Comparison of ENCODE assay signal across 27 cellular contexts in genomic region chr21:15434185-15434905, GRCh38.
DNase-seq lines count a peak whose midpoint lies in the region; FAIRE-seq and TF ChIP-seq lines count a peak whose summit lies in the region.
"Had no signal": no experiment of that assay in that cellular context is flagged by ENCODE, and none has a peak within 500 bp of the region (broad histone marks: within the 10 kb centered on the region; RNA-seq: fewer than 3 reads in every experiment).

No MANE protein-coding gene starts in this region.

- CTCF ChIA-PET in HEK293 (lab: Yijun Ruan, JAX), result interaction anchor here (1.0 kb wide), 1 partner anchor 48 kb away, joined by 4 read pairs; no protein-coding TSS in a partner anchor

- no peak overlapping the region for H2AFZ ChIP-seq in neuronal stem cell (ENCODE audit: low read length)

- no peak for DNase-seq in GM12892 (ENCODE audit: insufficient read length)
- no peak for DNase-seq in neural crest cell (ENCODE audit: low read depth, low spot score)
- DNase-seq in neuronal stem cell (ENCODE audit: low spot score), result no peak
- DNase-seq in coronary artery (ENCODE audit: low spot score), result no peak
- no peak for DNase-seq in erythroblast (lab: John Stamatoyannopoulos, UW)
- no peak for DNase-seq in activated T-cell treated with anti-CD3 and anti-CD28 coated beads, Interleukin-2, amount 50 U/mL, for 48 hours
- DNase-seq: 8988T; ACHN; BE2C; C1 segment of cervical spinal cord; CD4-positive, alpha-beta memory T cell; CD4-positive, CD25-positive, alpha-beta regulatory T cell; CD8-positive, alpha-beta memory T cell; COR-L47; DMS 273 treated with DMSO at 0.1 percent for 48 hours; DMS153; DMS53; DMS79; DND-41; EL; GDM1 had no signal

- no peak overlapping the region for H3K14ac ChIP-seq in neuronal stem cell (ENCODE audit: low read length)

- no peaks in the 10 kb centered on the region for H3K27me3 ChIP-seq in neuronal stem cell (ENCODE audit: control insufficient read depth in 3 of 3, insufficient read depth in 3 of 3, low read depth in 1 of 3, low read length in 3 of 3)
- H3K27me3 ChIP-seq: BE2C, BLaER1 had no signal

- H3K18ac ChIP-seq in neuronal stem cell (ENCODE audit: low read length), result no peak overlapping the region

- TF ChIP-seq POLR2A in GM12892 (IDR thresholded peaks at IDR 0.05; ENCODE audit: low read depth, low read length) (no peak), erythroblast (IDR thresholded peaks at IDR 0.05; ENCODE audit: low read length) (no peak)

- H2BK15ac ChIP-seq in neuronal stem cell (ENCODE audit: low read length), result no peak overlapping the region

- no peak overlapping the region for H3K23ac ChIP-seq in neuronal stem cell (ENCODE audit: low read depth, low read length, poor library complexity)

- POLR2A ChIA-PET in HEK293 (lab: Yijun Ruan, JAX), result no interaction called here

- H3K4me2 ChIP-seq in neuronal stem cell (ENCODE audit: insufficient read depth, low read length, poor library complexity, severe bottlenecking), result no peak overlapping the region
- H3K4me2 ChIP-seq: BLaER1 had no signal

- H3K4me1 ChIP-seq in HEK293 (ENCODE audit: control insufficient read depth, insufficient read depth, low read length) (no peaks in the 10 kb centered on the region), neuronal stem cell (ENCODE audit: control insufficient read depth in 2 of 2, insufficient read depth in 1 of 2, low read depth in 1 of 2, low read length in 2 of 2) (peaks cover 9 to 18% of the 10 kb centered on the region in 2 donors)

- H3K27ac Mint-ChIP-seq in neural crest cell (ENCODE audit: unreplicated experiment), result peak overlapping the region; percentile 24
- H3K27ac Mint-ChIP-seq: CD8-positive, alpha-beta memory T cell had no signal

- H3K36me3 ChIP-seq in HEK293 (ENCODE audit: control insufficient read depth in 2 of 2, insufficient read depth in 1 of 2, low read length in 2 of 2) (no peaks in the 10 kb centered on the region), neuronal stem cell (replicated peaks in 1 of 2; ENCODE audit: control insufficient read depth in 2 of 2, insufficient read depth in 2 of 2, low read length in 2 of 2) (no peaks in the 10 kb centered on the region)
- H3K36me3 ChIP-seq: BE2C, BLaER1 had no signal

- WGBS in neuronal stem cell (ENCODE audit: extremely low coverage in 2 of 2, insufficient read length in 2 of 2, insufficient replicate concordance in 1 of 2), 2 donors, result no CpG with 5 or more reads among the region's 2 CpGs

- no peak overlapping the region for H2BK5ac ChIP-seq in neuronal stem cell (ENCODE audit: low read length)

- H3K27ac ChIP-seq in HEK293 (ENCODE audit: extremely low read depth, low read depth, low read length) (no peak overlapping the region), neuronal stem cell (replicated peaks; ENCODE audit: low read length) (peak overlapping the region; percentile 57), coronary artery (no peak overlapping the region)
- H3K27ac ChIP-seq: BLaER1 had no signal

- FAIRE-seq in GM12892 (lab: Jason Lieb, UNC), result peak; percentile 5
- FAIRE-seq: A204.1, GM12878, GM19239 had no signal

- H3K79me1 ChIP-seq in neuronal stem cell (ENCODE audit: low read depth, low read length), result no peaks in the 10 kb centered on the region

- no peak overlapping the region for H3K9ac ChIP-seq in neuronal stem cell (ENCODE audit: low read depth, low read length, poor library complexity)
- H3K9ac ChIP-seq: BLaER1 had no signal

- no peak overlapping the region for H2AK5ac ChIP-seq in neuronal stem cell (ENCODE audit: low read depth, low read length)

- no peaks in the 10 kb centered on the region for H3K27me3 Mint-ChIP-seq in neural crest cell (ENCODE audit: low read depth)
- H3K27me3 Mint-ChIP-seq: CD4-positive, CD25-positive, alpha-beta regulatory T cell; CD8-positive, alpha-beta memory T cell had no signal

- no peak overlapping the region for H3K4me3 Mint-ChIP-seq in neural crest cell
- H3K4me3 Mint-ChIP-seq: CD14-positive monocyte; CD4-positive, alpha-beta memory T cell; CD4-positive, CD25-positive, alpha-beta regulatory T cell; CD8-positive, alpha-beta memory T cell had no signal

- TF ChIP-seq CTCF in HEK293 (tag by site-specific recombination; IDR thresholded peaks at IDR 0.05), result no peak
- TF ChIP-seq CTCF in neural crest cell (conservative IDR thresholded peaks at IDR 0.05), result no peak
- TF ChIP-seq CTCF in coronary artery (IDR thresholded peaks at IDR 0.05), result no peak

- H4K8ac ChIP-seq in neuronal stem cell (ENCODE audit: low read depth, low read length), result no peak overlapping the region

- H2BK12ac ChIP-seq in neuronal stem cell (ENCODE audit: low read length), result no peak overlapping the region

- H3K4ac ChIP-seq in neuronal stem cell (ENCODE audit: low read length), result no peak overlapping the region

- peaks cover 9% of the 10 kb centered on the region for H3K9me3 Mint-ChIP-seq in neural crest cell

- peaks cover 13% of the 10 kb centered on the region for H3K36me3 Mint-ChIP-seq in neural crest cell (ENCODE audit: low read depth)
- H3K36me3 Mint-ChIP-seq: CD14-positive monocyte; CD4-positive, alpha-beta memory T cell; CD4-positive, CD25-positive, alpha-beta regulatory T cell; CD8-positive, alpha-beta memory T cell had no signal

- H3K4me1 Mint-ChIP-seq in neural crest cell, result peaks cover 82% of the 10 kb centered on the region
- H3K4me1 Mint-ChIP-seq: CD4-positive, alpha-beta memory T cell; CD8-positive, alpha-beta memory T cell had no signal

- H3K9me3 ChIP-seq in HEK293 (ENCODE audit: control insufficient read depth, insufficient read depth, low read depth, low read length) (no peaks in the 10 kb centered on the region), neuronal stem cell (replicated peaks in 1 of 2; ENCODE audit: control insufficient read depth in 2 of 2, insufficient read depth in 1 of 2, low read depth in 1 of 2, low read length in 2 of 2) (peaks cover 0 to 8% of the 10 kb centered on the region in 2 donors)
- H3K9me3 ChIP-seq: BE2C had no signal

- H2BK120ac ChIP-seq in neuronal stem cell (ENCODE audit: low read depth, low read length), result no peak overlapping the region

- no peak overlapping the region for H4K91ac ChIP-seq in neuronal stem cell (ENCODE audit: low read depth, low read length, poor library complexity)

- no peak overlapping the region for H3K4me3 ChIP-seq in HEK293 (ENCODE audit: low read depth, low read length)
- no peak overlapping the region for H3K4me3 ChIP-seq in neuronal stem cell (ENCODE audit: low read length in 2 of 2)
- H3K4me3 ChIP-seq in coronary artery, result no peak overlapping the region
- H3K4me3 ChIP-seq: BLaER1, GM12878 had no signal

TF ChIP-seq in HEK293, 187 proteins besides CTCF, POLR2A, EP300 and RAD21:
- TF ChIP-seq ZNF266 (tag by site-specific recombination; IDR thresholded peaks at IDR 0.05; ENCODE audit: low read depth) (no peak), ZNF530 (tag by site-specific recombination; IDR thresholded peaks at IDR 0.05; ENCODE audit: low read depth) (peak; percentile 94)
